19 cellular contexts compared by ENCODE assay signal in genomic region chrX:52270453-52271116, GRCh38.
"Had no signal": no experiment of that assay in that cellular context is flagged by ENCODE, and none has a peak within 500 bp of the region (broad histone marks: within the 10 kb centered on the region; RNA-seq: fewer than 3 reads in every experiment).

No MANE protein-coding gene starts in this region.

- DNase-seq: dorsolateral prefrontal cortex; effector CD4-positive, alpha-beta T cell; effector memory CD4-positive, alpha-beta T cell; esophagus squamous epithelium; gastrocnemius medialis; glutamatergic neuron; heart right ventricle; immature natural killer cell; islet precursor cell; left cardiac atrium; left lung; left ventricle myocardium superior; lower lobe of right lung; naive B cell had no signal

- H3K27me3 ChIP-seq: esophagus squamous epithelium, hepatocyte had no signal

- H3K4me1 ChIP-seq: esophagus squamous epithelium, gastrocnemius medialis, heart right ventricle, left lung, lower lobe of right lung had no signal

- H3K79me2 ChIP-seq: hepatocyte had no signal

- H3K4me1 Mint-ChIP-seq: immature natural killer cell, mesothelial cell of epicardium had no signal

- H3K27ac Mint-ChIP-seq: immature natural killer cell, mesothelial cell of epicardium, naive B cell had no signal

- H2AFZ ChIP-seq: hepatocyte had no signal

- H3K36me3 Mint-ChIP-seq: immature natural killer cell, mesothelial cell of epicardium, naive B cell had no signal

- H3K4me3 ChIP-seq: coronary artery, dorsolateral prefrontal cortex, esophagus squamous epithelium, gastrocnemius medialis, heart right ventricle, hepatocyte, left lung, lower lobe of right lung, mucosa of descending colon had no signal

- H3K36me3 ChIP-seq: esophagus squamous epithelium, gastrocnemius medialis, heart right ventricle, left lung, lower lobe of right lung had no signal

- H3K9me3 Mint-ChIP-seq: immature natural killer cell, naive B cell had no signal

- H3K4me2 ChIP-seq: hepatocyte had no signal

- H3K4me3 Mint-ChIP-seq: immature natural killer cell, mesothelial cell of epicardium had no signal

- ATAC-seq: esophagus mucosa, gastrocnemius medialis, heart right ventricle, left cardiac atrium, left ventricle myocardium superior, mucosa of descending colon had no signal

- H3K27ac ChIP-seq: coronary artery, dorsolateral prefrontal cortex, esophagus squamous epithelium, gastrocnemius medialis, heart right ventricle, hepatocyte, left lung, lower lobe of right lung had no signal

- H3K9me3 ChIP-seq: esophagus squamous epithelium, gastrocnemius medialis, heart right ventricle, left lung, lower lobe of right lung, mucosa of descending colon had no signal
